In the genomic region with DNA sequence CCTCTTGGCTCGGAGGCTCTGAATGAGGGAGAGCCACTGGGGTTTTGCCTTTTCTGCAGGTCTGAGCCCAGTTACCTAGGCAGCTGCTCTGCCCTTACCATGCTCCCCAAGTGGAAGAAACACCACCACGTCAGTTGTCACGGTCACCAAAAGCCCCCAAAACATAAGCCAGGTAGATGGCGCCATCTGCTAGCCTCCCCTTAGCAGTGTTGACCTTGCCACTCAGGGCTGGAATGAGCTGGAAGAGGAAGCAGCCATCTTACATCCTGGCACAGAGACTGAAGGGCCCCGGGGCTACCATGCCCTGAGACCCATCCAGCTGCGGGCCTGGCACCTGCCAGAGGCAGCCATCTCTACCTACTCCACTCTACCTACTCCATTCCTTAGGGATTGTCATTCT, we compare ENCODE assay signal across 24 cellular contexts. TPM values are rescaled to one million over a fixed set of nuclear protein-coding genes. Genes with fewer than 3 reads are reported as not detected.
DNase-seq lines count a peak whose midpoint lies in the region; ATAC-seq and TF ChIP-seq lines count a peak whose summit lies in the region.
"Had no signal": no experiment of that assay in that cellular context is flagged by ENCODE, and none has a peak within 500 bp of the region (broad histone marks: within the 10 kb centered on the region; RNA-seq: fewer than 3 reads in every experiment).

No MANE protein-coding gene starts in this region.

- peak; percentile 48 for ATAC-seq in stimulated activated naive CD8-positive, alpha-beta T cell treated with anti-CD3 and anti-CD28 coated beads, Interleukin-15, Interleukin-2, amounts not matched to agents 100 U/mL and 50 U/mL, for 24 hours
- ATAC-seq: heart right ventricle had no signal

- TF ChIP-seq CTCF in NB4 (IDR thresholded peaks at IDR 0.05; ENCODE audit: low read depth, low read length) = peak; percentile 7
- peak; percentile 36 for TF ChIP-seq CTCF in endodermal cell (conservative IDR thresholded peaks at IDR 0.05)

- no peaks in the 10 kb centered on the region for H3K9me3 ChIP-seq in endodermal cell (ENCODE audit: control insufficient read depth, low read length)
- H3K9me3 ChIP-seq: heart right ventricle, SJCRH30, spleen, thyroid gland had no signal

- TF ChIP-seq POLR2A in NB4 (IDR thresholded peaks at IDR 0.05; ENCODE audit: extremely low read depth, insufficient read length) = no peak

- H3K27ac Mint-ChIP-seq in endodermal cell = peak overlapping the region; percentile 79
- H3K27ac Mint-ChIP-seq: activated naive CD4-positive, alpha-beta T cell treated with anti-CD3 and anti-CD28 coated beads, Interleukin-2, amount 50 U/mL, for 24 hours; natural killer cell treated with Interleukin-12 subunit alpha and Interleukin-12 subunit beta and Interleukin-15 and Interleukin-18, amount 100 ng/mL, for 72 hours; T-helper 2 cell treated with Interferon-gamma antibody and Interleukin-4, amounts not matched to agents 5 μg/mL and 100 μg/mL, for 36 hours had no signal

- no peaks in the 10 kb centered on the region for H3K27me3 Mint-ChIP-seq in endodermal cell (ENCODE audit: insufficient read depth)
- H3K27me3 Mint-ChIP-seq: activated naive CD4-positive, alpha-beta T cell treated with anti-CD3 and anti-CD28 coated beads, Interleukin-2, amount 50 U/mL, for 24 hours; natural killer cell treated with Interleukin-12 subunit alpha and Interleukin-12 subunit beta and Interleukin-15 and Interleukin-18, amount 100 ng/mL, for 72 hours had no signal

- 71 to 93% methylated on average over 3 to 6 of the region's 6 CpGs for WGBS in endodermal cell (ENCODE audit: insufficient coverage in 1 of 2, insufficient read length in 1 of 2), 2 experiments

- no peak overlapping the region for H3K4me3 Mint-ChIP-seq in endodermal cell
- H3K4me3 Mint-ChIP-seq: activated naive CD4-positive, alpha-beta T cell treated with anti-CD3 and anti-CD28 coated beads, Interleukin-2, amount 50 U/mL, for 24 hours; CD14-positive monocyte; natural killer cell treated with Interleukin-12 subunit alpha and Interleukin-12 subunit beta and Interleukin-15 and Interleukin-18, amount 100 ng/mL, for 72 hours; T-helper 2 cell treated with Interferon-gamma antibody and Interleukin-4, amounts not matched to agents 5 μg/mL and 100 μg/mL, for 36 hours had no signal

- DNase-seq in activated CD4-positive, alpha-beta T cell treated with anti-CD3 and anti-CD28 coated beads for 48 hours = peak; percentile 4
- no peak for DNase-seq in activated CD4-positive, alpha-beta T cell treated with anti-CD3 and anti-CD28 coated beads for 1 hour
- DNase-seq in NB4 (ENCODE audit: low read depth) (peak; percentile 34), endodermal cell (peak; percentile 67), Kasumi-1 (lab: John Stamatoyannopoulos, UW) (no peak)
- peak; percentile 15 for DNase-seq in stimulated activated naive CD8-positive, alpha-beta T cell treated with anti-CD3 and anti-CD28 coated beads, Interleukin-15, Interleukin-2, amounts not matched to agents 100 U/mL and 50 U/mL, for 24 hours
- no peak for DNase-seq in stimulated activated CD4-positive, alpha-beta T cell treated with anti-CD3 and anti-CD28 coated beads, Interleukin-4, amount 100 ng/mL, for 4 hours
- DNase-seq in stimulated activated naive CD4-positive, alpha-beta T cell (lab: John Stamatoyannopoulos, UW) = no peak
- DNase-seq: activated CD4-positive, alpha-beta T cell treated with anti-CD3 and anti-CD28 coated beads for 4 hours; DMS 273 treated with DMSO at 0.1 percent for 48 hours; heart right ventricle; kidney; mesenchymal stem cell; MM.1S; NCI-H2029; NCI-H510A treated with DMSO at 0.1 percent for 48 hours; OCI-M1; SJCRH30; spleen; thyroid gland had no signal

- no peaks in the 10 kb centered on the region for H3K9me3 Mint-ChIP-seq in endodermal cell
- H3K9me3 Mint-ChIP-seq: activated naive CD4-positive, alpha-beta T cell treated with anti-CD3 and anti-CD28 coated beads, Interleukin-2, amount 50 U/mL, for 24 hours; CD14-positive monocyte; natural killer cell treated with Interleukin-12 subunit alpha and Interleukin-12 subunit beta and Interleukin-15 and Interleukin-18, amount 100 ng/mL, for 72 hours; T-helper 2 cell treated with Interferon-gamma antibody and Interleukin-4, amounts not matched to agents 5 μg/mL and 100 μg/mL, for 36 hours had no signal

- H3K9ac ChIP-seq in endodermal cell (ENCODE audit: extremely low read depth, low read length, poor library complexity, severe bottlenecking) = no peak overlapping the region

- H3K36me3 Mint-ChIP-seq in endodermal cell (ENCODE audit: low read depth) = peaks cover 13% of the 10 kb centered on the region
- H3K36me3 Mint-ChIP-seq: natural killer cell treated with Interleukin-12 subunit alpha and Interleukin-12 subunit beta and Interleukin-15 and Interleukin-18, amount 100 ng/mL, for 72 hours had no signal

- peaks cover 14% of the 10 kb centered on the region for H3K4me1 Mint-ChIP-seq in endodermal cell

- no peaks in the 10 kb centered on the region for H3K4me1 ChIP-seq in endodermal cell (ENCODE audit: control insufficient read depth, insufficient read depth, low read length)
- H3K4me1 ChIP-seq: SJCRH30 had no signal

- H3K4me3 ChIP-seq in NB4 (ENCODE audit: low read depth, low read length) (no peak overlapping the region), endodermal cell (ENCODE audit: low read length) (no peak overlapping the region)
- H3K4me3 ChIP-seq: heart right ventricle, SJCRH30, spleen, thyroid gland had no signal

- H3K27ac ChIP-seq in endodermal cell (ENCODE audit: low read depth, low read length) = no peak overlapping the region
- H3K27ac ChIP-seq: heart right ventricle, SJCRH30, spleen, thyroid gland had no signal

- H3K27me3 ChIP-seq in endodermal cell (ENCODE audit: control insufficient read depth, insufficient read depth, low read length, poor library complexity, severe bottlenecking) = no peaks in the 10 kb centered on the region
- H3K27me3 ChIP-seq: heart right ventricle, SJCRH30, spleen, thyroid gland had no signal

- peaks cover 7% of the 10 kb centered on the region for H3K36me3 ChIP-seq in endodermal cell (ENCODE audit: control insufficient read depth, insufficient read depth, low read length)
- H3K36me3 ChIP-seq: SJCRH30, thyroid gland had no signal

RNA-seq across cellular contexts. Expression of a gene that starts 7.4 kb away (rescaled TPM):
- 10 to 100 TPM; 33.0 to 33.8 TPM for total RNA-seq in endodermal cell
- polyA plus RNA-seq in endodermal cell (2013, experiment 1 of 2) = 23.8 TPM
- 22.5 TPM for polyA plus RNA-seq in endodermal cell (2013, experiment 2 of 2)

RNA-seq across cellular contexts. Expression of a gene that starts 22.7 kb away (rescaled TPM):
- 10 to 100 TPM; 30.2 to 34.3 TPM for total RNA-seq in endodermal cell
- 30.9 TPM for polyA plus RNA-seq in endodermal cell (2013, experiment 1 of 2)
- 27.1 TPM for polyA plus RNA-seq in endodermal cell (2013, experiment 2 of 2)

RNA-seq across cellular contexts. Expression of a gene that starts 40.4 kb away (rescaled TPM):
- total RNA-seq in endodermal cell = 10 to 100 TPM; 50.5 to 59.6 TPM
- 27.6 TPM for polyA plus RNA-seq in endodermal cell (2013, experiment 1 of 2)
- polyA plus RNA-seq in endodermal cell (2013, experiment 2 of 2) = 26.7 TPM

RNA-seq across cellular contexts. Expression of a gene that starts 53.9 kb away (rescaled TPM):
- 10 to 100 TPM; 15.5 to 15.7 TPM for total RNA-seq in endodermal cell
- 13.1 TPM for polyA plus RNA-seq in endodermal cell (2013, experiment 1 of 2)
- polyA plus RNA-seq in endodermal cell (2013, experiment 2 of 2) = 11.5 TPM

Comparison
In these comparisons a context has a peak if more than half of its experiments do, and no peak if none do; other contexts are left out.
1. DNase-seq: peak in activated CD4-positive, alpha-beta T cell treated with anti-CD3 and anti-CD28 coated beads for 48 hours (single experiment), NB4 (single experiment), endodermal cell (single experiment) and stimulated activated naive CD8-positive, alpha-beta T cell treated with anti-CD3 and anti-CD28 coated beads, Interleukin-15, Interleukin-2, amounts not matched to agents 100 U/mL and 50 U/mL, for 24 hours (single experiment); none in activated CD4-positive, alpha-beta T cell treated with anti-CD3 and anti-CD28 coated beads for 1 hour (single experiment), stimulated activated CD4-positive, alpha-beta T cell treated with anti-CD3 and anti-CD28 coated beads, Interleukin-4, amount 100 ng/mL, for 4 hours (0 of 2), Kasumi-1 (0 of 2) and stimulated activated naive CD4-positive, alpha-beta T cell (0 of 6).